Comparison of ENCODE assay signal across 25 cellular contexts in genomic region chr14:71698027-71698426, GRCh38.
A peak's percentile ranks its signal among the peaks of the same experiment; 100 is the strongest.
DNase-seq lines count a peak whose midpoint lies in the region; ATAC-seq and TF ChIP-seq lines count a peak whose summit lies in the region.
"Had no signal": no experiment of that assay in that cellular context is flagged by ENCODE, and none has a peak within 500 bp of the region (broad histone marks: within the 10 kb centered on the region; RNA-seq: fewer than 3 reads in every experiment).

No MANE protein-coding gene starts in this region.

- H3K4me2 ChIP-seq in DND-41 (ENCODE audit: insufficient read depth, low read length) = no peak overlapping the region
- H3K4me2 ChIP-seq: neural progenitor cell had no signal

- H3K9me3 Mint-ChIP-seq in CD4-positive, alpha-beta T cell = no peaks in the 10 kb centered on the region
- H3K9me3 Mint-ChIP-seq in activated CD8-positive, alpha-beta T cell treated with anti-CD3 and anti-CD28 coated beads for 36 hours = no peaks in the 10 kb centered on the region
- H3K9me3 Mint-ChIP-seq: CD4-positive, alpha-beta memory T cell; neural progenitor cell had no signal

- no peak overlapping the region for H3K27ac Mint-ChIP-seq in CD4-positive, alpha-beta T cell
- no peak overlapping the region for H3K27ac Mint-ChIP-seq in activated CD8-positive, alpha-beta T cell treated with anti-CD3 and anti-CD28 coated beads for 36 hours
- H3K27ac Mint-ChIP-seq: CD4-positive, alpha-beta memory T cell; neural progenitor cell had no signal

- H3K9ac ChIP-seq in DND-41 (ENCODE audit: low read depth, low read length) = no peak overlapping the region
- H3K9ac ChIP-seq: neural progenitor cell had no signal

- H3K9me3 ChIP-seq in CD4-positive, alpha-beta T cell (ENCODE audit: control insufficient read depth, low read length) = no peaks in the 10 kb centered on the region
- H3K9me3 ChIP-seq in DND-41 (ENCODE audit: insufficient read depth, low read length, severe bottlenecking) = no peaks in the 10 kb centered on the region
- H3K9me3 ChIP-seq: left lung, psoas muscle, tibial artery had no signal

- no peak overlapping the region for H3K4me3 Mint-ChIP-seq in CD4-positive, alpha-beta T cell
- no peak overlapping the region for H3K4me3 Mint-ChIP-seq in activated CD8-positive, alpha-beta T cell treated with anti-CD3 and anti-CD28 coated beads for 36 hours
- H3K4me3 Mint-ChIP-seq: CD4-positive, alpha-beta memory T cell; neural progenitor cell had no signal

- CTCF ChIA-PET in CD4-positive, alpha-beta T cell (lab: Charles Lee) = no interaction called here
- CTCF ChIA-PET in activated CD8-positive, alpha-beta T cell treated with anti-CD3 and anti-CD28 coated beads for 36 hours (lab: Charles Lee) = interaction anchor here (0.7 kb wide), 1 partner anchor 55 kb away, joined by 3 read pairs; no protein-coding TSS in a partner anchor

- H3K27ac ChIP-seq in CD4-positive, alpha-beta T cell (ENCODE audit: low read depth, low read length) = no peak overlapping the region
- peak overlapping the region; percentile 54 for H3K27ac ChIP-seq in DND-41 (ENCODE audit: low read length)
- H3K27ac ChIP-seq: heart left ventricle, left lung, neural progenitor cell, psoas muscle, tibial artery had no signal

- peak; percentile 39 for ATAC-seq in CD4-positive, alpha-beta T cell (ENCODE audit: poor library complexity)
- peak; percentile 88 for ATAC-seq in DND-41 (ENCODE audit: insufficient read depth, low read depth)
- ATAC-seq in activated CD8-positive, alpha-beta T cell treated with anti-CD3 and anti-CD28 coated beads for 36 hours = peak; percentile 77
- no peak for ATAC-seq in GM18861 (IDR thresholded peaks at IDR 0.05; ENCODE audit: unreplicated experiment)
- ATAC-seq: heart left ventricle, left lung, psoas muscle, Right ventricle myocardium inferior had no signal

- H2AFZ ChIP-seq in DND-41 (ENCODE audit: low read depth, low read length) = peak overlapping the region; percentile 38; the same call in 1 of the 2 replicates
- H2AFZ ChIP-seq: neural progenitor cell had no signal

- intact Hi-C loops in CD4-positive, alpha-beta T cell (cut with DNase I, micrococcal nuclease) = no loop called here
- intact Hi-C loops in activated CD8-positive, alpha-beta T cell treated with anti-CD3 and anti-CD28 coated beads for 36 hours (cut with micrococcal nuclease) = no loop called here

- H3K36me3 Mint-ChIP-seq in CD4-positive, alpha-beta T cell (ENCODE audit: low read depth) = peaks cover 66% of the 10 kb centered on the region
- H3K36me3 Mint-ChIP-seq in activated CD8-positive, alpha-beta T cell treated with anti-CD3 and anti-CD28 coated beads for 36 hours (ENCODE audit: low read depth) = peaks cover 33% of the 10 kb centered on the region

- H3K4me1 ChIP-seq in DND-41 (ENCODE audit: insufficient read depth, low read length) = peaks cover 85% of the 10 kb centered on the region
- H3K4me1 ChIP-seq: psoas muscle had no signal

- H4K20me1 ChIP-seq in DND-41 (ENCODE audit: insufficient read depth, low read length) = no peaks in the 10 kb centered on the region

- peaks cover 25% of the 10 kb centered on the region for H3K36me3 ChIP-seq in DND-41 (ENCODE audit: insufficient read depth, low read length)
- H3K36me3 ChIP-seq: heart left ventricle, neural progenitor cell had no signal

- POLR2A ChIA-PET in CD4-positive, alpha-beta T cell (lab: Charles Lee) = no interaction called here
- POLR2A ChIA-PET in activated CD8-positive, alpha-beta T cell treated with anti-CD3 and anti-CD28 coated beads for 36 hours (lab: Charles Lee) = no interaction called here

- H3K4me1 Mint-ChIP-seq in CD4-positive, alpha-beta T cell (ENCODE audit: low read depth) = peaks cover 27% of the 10 kb centered on the region
- H3K4me1 Mint-ChIP-seq in activated CD8-positive, alpha-beta T cell treated with anti-CD3 and anti-CD28 coated beads for 36 hours (ENCODE audit: low read depth) = peaks cover 8% of the 10 kb centered on the region

- H3K27me3 ChIP-seq in CD4-positive, alpha-beta T cell (ENCODE audit: control insufficient read depth, insufficient read depth, low read length) = no peaks in the 10 kb centered on the region
- H3K27me3 ChIP-seq in DND-41 (ENCODE audit: insufficient read depth, low read length, poor library complexity) = no peaks in the 10 kb centered on the region
- H3K27me3 ChIP-seq: heart left ventricle, left lung, neural progenitor cell, tibial artery had no signal

- no peaks in the 10 kb centered on the region for H3K27me3 Mint-ChIP-seq in CD4-positive, alpha-beta T cell
- H3K27me3 Mint-ChIP-seq in activated CD8-positive, alpha-beta T cell treated with anti-CD3 and anti-CD28 coated beads for 36 hours = no peaks in the 10 kb centered on the region
- H3K27me3 Mint-ChIP-seq: CD4-positive, alpha-beta memory T cell had no signal

- H3K4me3 ChIP-seq in DND-41 (ENCODE audit: low read depth in 1 of 2, low read length in 2 of 2) = no peak overlapping the region
- H3K4me3 ChIP-seq: heart left ventricle, left lung, neural progenitor cell, psoas muscle, tibial artery had no signal

- no peak for TF ChIP-seq CTCF in CD4-positive, alpha-beta T cell (IDR thresholded peaks at IDR 0.05)
- no peak for TF ChIP-seq CTCF in DND-41 (IDR thresholded peaks at IDR 0.05; ENCODE audit: borderline replicate concordance, extremely low read depth, low read length, poor library complexity, severe bottlenecking)
- no peak for TF ChIP-seq CTCF in activated CD8-positive, alpha-beta T cell treated with anti-CD3 and anti-CD28 coated beads for 36 hours (IDR thresholded peaks at IDR 0.05)

- no peak for DNase-seq in CD4-positive, alpha-beta T cell
- DNase-seq in DND-41 = peak; percentile 65
- DNase-seq in activated CD8-positive, alpha-beta T cell treated with anti-CD3 and anti-CD28 coated beads for 36 hours = peak; percentile 20
- DNase-seq in myocyte (ENCODE audit: low read depth) = peak; percentile 84
- no peak for DNase-seq in mucosa of gallbladder (ENCODE audit: low spot score)
- DNase-seq in SKM-1 treated with dmso at 0.1 percent for 144 hours (lab: John Stamatoyannopoulos, UW; ENCODE audit: unreplicated experiment) = no peak
- DNase-seq in NCI-H526 (lab: John Stamatoyannopoulos, UW) = no peak
- DNase-seq: activated CD4-positive, alpha-beta T cell treated with anti-CD3 and anti-CD28 coated beads for 1 hour; activated gamma-delta T cell treated with Interleukin-2 at 50 U/mL for 16 hours; anterior cingulate cortex; HCEC 1CT; heart left ventricle; left lung; NCI-H1048; NCI-H1930; OCI-M1; psoas muscle; stimulated activated CD4-positive, alpha-beta T cell treated with anti-CD3 and anti-CD28 coated beads, Interleukin-2, amount 100 ng/mL, for 48 hours; stimulated activated naive CD4-positive, alpha-beta T cell; SW 1271; tibial artery had no signal

- no peaks in the 10 kb centered on the region for H3K79me2 ChIP-seq in DND-41 (ENCODE audit: insufficient read depth, low read length)

Comparison
In these comparisons a context has a peak if more than half of its experiments do, and no peak if none do; other contexts are left out.
1. DNase-seq: peak in DND-41 (single experiment), activated CD8-positive, alpha-beta T cell treated with anti-CD3 and anti-CD28 coated beads for 36 hours (single experiment) and myocyte (single experiment); none in CD4-positive, alpha-beta T cell (0 of 10), mucosa of gallbladder (single experiment), SKM-1 treated with dmso at 0.1 percent for 144 hours (single experiment) and NCI-H526 (0 of 2).